22 cellular contexts compared by ENCODE assay signal in genomic region chr6:40313582-40313981, GRCh38.
"Had no signal": no experiment of that assay in that cellular context is flagged by ENCODE, and none has a peak within 500 bp of the region (broad histone marks: within the 10 kb centered on the region; RNA-seq: fewer than 3 reads in every experiment).

No MANE protein-coding gene starts in this region.

- H3K36me3 ChIP-seq: esophagus muscularis mucosa, gastroesophageal sphincter, heart right ventricle, left lung, lower lobe of right lung had no signal

- H3K27me3 ChIP-seq: foreskin keratinocyte had no signal

- H3K4me1 ChIP-seq: foreskin keratinocyte, left lung had no signal

- H3K9me3 ChIP-seq: esophagus muscularis mucosa, gastroesophageal sphincter, left lung, lower lobe of right lung, mucosa of descending colon had no signal

- DNase-seq: dermis blood vessel endothelial cell; dorsolateral prefrontal cortex; effector CD4-positive, alpha-beta T cell; effector memory CD4-positive, alpha-beta T cell; foreskin keratinocyte; heart right ventricle; hippocampal formation; left cardiac atrium; left lung; left ventricle myocardium superior; lower lobe of right lung; mesenchymal stem cell; mucosa of descending colon; naive B cell had no signal

- H3K27ac ChIP-seq: coronary artery, esophagus muscularis mucosa, foreskin keratinocyte, gastroesophageal sphincter, heart right ventricle, left lung, lower lobe of right lung had no signal

- ATAC-seq: foreskin keratinocyte, gastroesophageal sphincter, heart right ventricle, left cardiac atrium, left lung, left ventricle myocardium superior, lower lobe of right lung, mucosa of descending colon had no signal

- H3K4me3 ChIP-seq: coronary artery, dorsolateral prefrontal cortex, esophagus muscularis mucosa, gastroesophageal sphincter, heart right ventricle, left lung, lower lobe of right lung, mucosa of descending colon had no signal

- FAIRE-seq: colon, endothelial cell of umbilical vein, frontal cortex, islet of Langerhans, keratinocyte had no signal
